8 cellular contexts compared by ENCODE assay signal in genomic region chr1:19231736-19232525, GRCh38. TPM values are rescaled to one million over a fixed set of nuclear protein-coding genes. Genes with fewer than 3 reads are reported as not detected.
DNase-seq lines count a peak whose midpoint lies in the region; TF ChIP-seq lines count a peak whose summit lies in the region.
"Not testable (repeated sequence)": the region's sequence is repeated elsewhere in the genome, so short reads cannot be mapped to it uniquely, and the experiment has no call there.
"Had no signal": no experiment of that assay in that cellular context is flagged by ENCODE, and none has a peak within 500 bp of the region (broad histone marks: within the 10 kb centered on the region; RNA-seq: fewer than 3 reads in every experiment).

No MANE protein-coding gene starts in this region.

- not testable (repeated sequence) for H4K20me1 ChIP-seq in fibroblast of lung (ENCODE audit: control insufficient read depth, extremely low read depth, insufficient read depth, low read length)

- H3K9ac ChIP-seq in fibroblast of lung (ENCODE audit: insufficient read depth, low read length); stomach smooth muscle (ENCODE audit: low read length in 2 of 2): not testable (repeated sequence)

- H3K36me3 ChIP-seq in fibroblast of lung (ENCODE audit: control insufficient read depth, insufficient read depth, low read length) (peaks cover 10% of the 10 kb centered on the region), stomach smooth muscle (ENCODE audit: control insufficient read depth in 2 of 2, insufficient read depth in 2 of 2, low read length in 2 of 2) (peaks cover 8 to 29% of the 10 kb centered on the region in 2 donors)

- H3K9me3 ChIP-seq in fibroblast of lung (ENCODE audit: control insufficient read depth, insufficient read depth, low read depth, low read length); stomach smooth muscle (ENCODE audit: control insufficient read depth in 2 of 2, low read length in 2 of 2): not testable (repeated sequence)

- not testable (repeated sequence) for H3K79me2 ChIP-seq in fibroblast of lung (ENCODE audit: control insufficient read depth, insufficient read depth, low read length)

- TF ChIP-seq CTCF in fibroblast of lung (conservative IDR thresholded peaks at IDR 0.05 in 1 of 2, IDR thresholded peaks at IDR 0.05 in 1 of 2; ENCODE audit: low read depth in 1 of 2, low read length in 2 of 2), result not testable (repeated sequence)

- H3K27me3 ChIP-seq in fibroblast of lung (ENCODE audit: control insufficient read depth, insufficient read depth, low read length); stomach smooth muscle (ENCODE audit: control insufficient read depth in 1 of 2, insufficient read depth in 2 of 2, low read length in 2 of 2): not testable (repeated sequence)

- intact Hi-C loops in posterior vena cava (cut with DNase I), result not testable (repeated sequence)

- not testable (repeated sequence) for H3K4me2 ChIP-seq in fibroblast of lung (ENCODE audit: extremely low read depth, insufficient read depth, low read length)

- H3K4me1 ChIP-seq in fibroblast of lung (ENCODE audit: control insufficient read depth, extremely low read depth, insufficient read depth, low read length), result not testable (repeated sequence)
- H3K4me1 ChIP-seq in stomach smooth muscle (ENCODE audit: control insufficient read depth, insufficient read depth, low read length), result peaks cover 43% of the 10 kb centered on the region

- DNase-seq in NCI-H2196 (lab: John Stamatoyannopoulos, UW; ENCODE audit: unreplicated experiment) (peak; percentile 74), kidney glomerular epithelial cell (lab: John Stamatoyannopoulos, UW) (peak; percentile 22), midbrain (lab: John Stamatoyannopoulos, UW) (peak; percentile 7), posterior vena cava (ENCODE audit: low spot score) (peak; percentile 50)
- not testable (repeated sequence) for DNase-seq in caudate nucleus (lab: John Stamatoyannopoulos, UW); fibroblast of lung (ENCODE audit: low read depth in 2 of 2)

- H2AFZ ChIP-seq in fibroblast of lung (ENCODE audit: low read length), result not testable (repeated sequence)

- H3K4me3 ChIP-seq in fibroblast of lung (replicated peaks in 1 of 4; ENCODE audit: control extremely low read depth in 1 of 4, insufficient read depth in 1 of 4, low read depth in 3 of 4, low read length in 4 of 4), result not testable (repeated sequence)
- peak overlapping the region in 1 of 2 donors; percentile 49 for H3K4me3 ChIP-seq in stomach smooth muscle (ENCODE audit: low read length in 2 of 2)

- H3K27ac ChIP-seq in caudate nucleus (ENCODE audit: low read depth, low read length), result peak overlapping the region; percentile 18
- H3K27ac ChIP-seq in fibroblast of lung (ENCODE audit: insufficient read depth, low read length), result peak overlapping the region; percentile 6
- peak overlapping the region; percentile 64 for H3K27ac ChIP-seq in stomach smooth muscle (ENCODE audit: low read length)

RNA-seq across cellular contexts. Expression of gene EMC1, which starts 19.4 kb away (rescaled TPM):
- 46.0 and 78.1 TPM in 2 replicates for total RNA-seq in fibroblast of lung
- 33.3 and 53.3 TPM in 2 replicates for polyA plus RNA-seq in fibroblast of lung
- polyA plus RNA-seq in fibroblast of lung (2012), result 44.4 and 55.2 TPM in 2 replicates
- polyA minus RNA-seq in fibroblast of lung (ENCODE audit: low replicate concordance), result 114 and 226 TPM in 2 replicates
- 10 to 100 TPM; 31.8 to 32.0 TPM for total RNA-seq in posterior vena cava

RNA-seq across cellular contexts. Expression of gene MRTO4, which starts 19.7 kb away (rescaled TPM):
- total RNA-seq in fibroblast of lung (12.6 and 16.4 TPM in 2 replicates), posterior vena cava (10 to 100 TPM; 20.3 to 24.3 TPM)
- 28.6 and 53.3 TPM in 2 replicates for polyA plus RNA-seq in fibroblast of lung
- 26.2 and 44.1 TPM in 2 replicates for polyA plus RNA-seq in fibroblast of lung (2012)
- 5.2 and 21.3 TPM in 2 replicates for polyA minus RNA-seq in fibroblast of lung (ENCODE audit: low replicate concordance)

RNA-seq across cellular contexts. Expression of gene UBR4, which starts 21.9 kb away (rescaled TPM):
- 89.9 and 164 TPM in 2 replicates for total RNA-seq in fibroblast of lung
- 32.0 and 44.5 TPM in 2 replicates for polyA plus RNA-seq in fibroblast of lung
- 57.3 and 64.0 TPM in 2 replicates for polyA plus RNA-seq in fibroblast of lung (2012)
- 361 and 560 TPM in 2 replicates for polyA minus RNA-seq in fibroblast of lung (ENCODE audit: low replicate concordance)
- total RNA-seq in posterior vena cava, result 100 to 1,000 TPM; 111 to 120 TPM

RNA-seq across cellular contexts. Expression of gene AKR7A3, which starts 56.6 kb away (rescaled TPM):
- total RNA-seq in fibroblast of lung, result 0.33 and 0.51 TPM in 2 replicates
- polyA plus RNA-seq in fibroblast of lung, result 0.11 and 0.12 TPM in 2 replicates
- 0.24 and 0.29 TPM in 2 replicates for polyA plus RNA-seq in fibroblast of lung (2012)
- 0.86 TPM in 1 of 2 replicates, not detected in the other for polyA minus RNA-seq in fibroblast of lung (ENCODE audit: low replicate concordance)
- under 1 TPM; 0.67 to 0.69 TPM for total RNA-seq in posterior vena cava
- polyA plus RNA-seq: CD8-positive, alpha-beta memory T cell had no signal

Comparison
In these comparisons a context has a peak if more than half of its experiments do, and no peak if none do; other contexts are left out.
1. H3K27ac ChIP-seq: peak in every context shown above with its lines; median percentile 64 in stomach smooth muscle; 18 in caudate nucleus; 6 in fibroblast of lung.